In the genomic region with DNA sequence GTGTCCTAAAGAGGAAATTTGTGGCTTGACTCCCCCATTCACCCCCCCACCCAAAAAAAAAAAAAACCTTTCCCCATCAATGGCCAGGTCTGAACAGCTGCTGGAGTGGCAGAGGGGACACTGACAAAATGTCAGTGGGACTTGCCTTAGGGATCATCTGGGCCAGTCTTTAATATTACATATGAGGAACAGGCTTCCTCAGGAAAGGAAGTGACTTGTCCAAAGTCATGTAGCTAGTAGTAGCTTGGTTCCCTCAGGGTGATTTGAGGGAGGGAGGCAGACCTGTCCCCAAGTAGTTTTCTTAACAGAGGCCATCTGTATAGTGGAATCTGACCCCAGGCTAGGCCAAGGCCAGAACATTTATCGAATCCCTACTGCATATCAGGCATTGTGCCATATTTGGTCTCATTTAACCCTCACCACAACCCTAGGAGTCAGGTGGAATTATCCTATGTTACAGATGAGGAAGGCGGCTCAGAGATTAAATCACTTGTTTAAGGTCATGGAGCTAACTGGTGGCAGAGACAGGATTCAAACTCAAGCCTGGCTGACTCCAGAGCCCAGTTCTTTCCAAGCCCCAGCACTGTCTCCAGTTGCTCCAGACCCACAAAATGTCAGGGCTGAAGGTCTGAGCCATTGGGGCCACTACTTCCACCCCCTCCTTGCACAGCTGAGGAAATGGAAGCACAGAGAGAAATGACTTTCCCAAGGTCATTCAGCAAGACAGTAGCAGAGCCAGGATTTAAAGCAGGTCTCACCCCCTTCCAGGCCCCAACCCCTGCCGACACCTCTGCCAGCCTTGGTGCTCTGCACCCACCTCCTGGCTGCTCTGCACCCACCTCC, we compare ENCODE assay signal across 11 cellular contexts. TPM values are rescaled to one million over a fixed set of nuclear protein-coding genes. Genes with fewer than 3 reads are reported as not detected.
A peak's percentile ranks its signal among the peaks of the same experiment; 100 is the strongest.
DNase-seq lines count a peak whose midpoint lies in the region; ATAC-seq and TF ChIP-seq lines count a peak whose summit lies in the region.
"Had no signal": no experiment of that assay in that cellular context is flagged by ENCODE, and none has a peak within 500 bp of the region (broad histone marks: within the 10 kb centered on the region; RNA-seq: fewer than 3 reads in every experiment).

No MANE protein-coding gene starts in this region.

- H3K4me1 Mint-ChIP-seq in T-helper 1 cell treated with Interleukin-12 subunit alpha and Interleukin-12 subunit beta and Interleukin-4 antibody, amounts not matched to agents 30 μg/mL and 1 μg/mL, for 36 hours (ENCODE audit: low read depth): peaks cover 64% of the 10 kb centered on the region
- H3K4me1 Mint-ChIP-seq in T-cell: peaks cover 74 to 88% (median 81%) of the 10 kb centered on the region in 3 donors

- H3F3A ChIP-seq in MM.1S (ENCODE audit: insufficient read depth, low read length): peaks cover 34% of the 10 kb centered on the region

- H3K27me3 ChIP-seq in skeletal muscle tissue (ENCODE audit: control insufficient read depth in 3 of 3, insufficient read depth in 3 of 3, low read length in 3 of 3) (no peaks in the 10 kb centered on the region), MM.1S (replicated peaks; ENCODE audit: insufficient read depth, low read length) (no peaks in the 10 kb centered on the region)

- no peak overlapping the region for H3K4me2 ChIP-seq in MM.1S (ENCODE audit: low read depth, low read length)

- H3K9me3 Mint-ChIP-seq in T-helper 1 cell treated with Interleukin-12 subunit alpha and Interleukin-12 subunit beta and Interleukin-4 antibody, amounts not matched to agents 30 μg/mL and 1 μg/mL, for 36 hours: no peaks in the 10 kb centered on the region
- H3K9me3 Mint-ChIP-seq in T-cell: no peaks in the 10 kb centered on the region

- TF ChIP-seq CTCF in MM.1S (IDR thresholded peaks at IDR 0.05; ENCODE audit: low read length): no peak

- DNase-seq in T-helper 1 cell (no peak), T-cell (no peak), erythroblast (lab: John Stamatoyannopoulos, UW) (peak; percentile 47 to 50), islet precursor cell (no peak), MM.1S (no peak)

- no peak overlapping the region for H2AFZ ChIP-seq in MM.1S (ENCODE audit: low read length)

- no peak overlapping the region for H3K4me3 ChIP-seq in skeletal muscle tissue (ENCODE audit: low read length in 3 of 3)
- H3K4me3 ChIP-seq in MM.1S (ENCODE audit: low read length): no peak overlapping the region

- H3K9ac ChIP-seq in skeletal muscle tissue (ENCODE audit: low read depth in 1 of 3, low read length in 3 of 3): peak overlapping the region in 1 of 3 donors; percentile 14
- H3K9ac ChIP-seq in MM.1S (ENCODE audit: low read length): no peak overlapping the region

- H3K27ac ChIP-seq in skeletal muscle tissue (ENCODE audit: low read depth, low read length) (peak overlapping the region; percentile 44), MM.1S (ENCODE audit: low read length) (no peak overlapping the region)

- peak overlapping the region; percentile 88 for H3K27ac Mint-ChIP-seq in T-helper 1 cell treated with Interleukin-12 subunit alpha and Interleukin-12 subunit beta and Interleukin-4 antibody, amounts not matched to agents 30 μg/mL and 1 μg/mL, for 36 hours
- peak overlapping the region; percentile 91 to 95 for H3K27ac Mint-ChIP-seq in T-cell

- H3K9me3 ChIP-seq in skeletal muscle tissue (ENCODE audit: control insufficient read depth in 3 of 3, low read length in 3 of 3) (no peaks in the 10 kb centered on the region), MM.1S (replicated peaks; ENCODE audit: insufficient read depth, low read length) (no peaks in the 10 kb centered on the region)

- TF ChIP-seq POLR2A in erythroblast (IDR thresholded peaks at IDR 0.05; ENCODE audit: low read length): no peak

- ATAC-seq in T-cell (replicated peaks in 1 of 4) (peak; percentile 5 to 14 (median 10)), GM18907 (IDR thresholded peaks at IDR 0.05; ENCODE audit: unreplicated experiment) (no peak)
- ATAC-seq: SK-N-SH treated with all-trans-retinoic acid at 6 μM for 48 hours had no signal

- H3K27me3 Mint-ChIP-seq in T-helper 1 cell treated with Interleukin-12 subunit alpha and Interleukin-12 subunit beta and Interleukin-4 antibody, amounts not matched to agents 30 μg/mL and 1 μg/mL, for 36 hours (ENCODE audit: low read depth): no peaks in the 10 kb centered on the region
- no peaks in the 10 kb centered on the region for H3K27me3 Mint-ChIP-seq in T-cell

- H3K36me3 Mint-ChIP-seq in T-helper 1 cell treated with Interleukin-12 subunit alpha and Interleukin-12 subunit beta and Interleukin-4 antibody, amounts not matched to agents 30 μg/mL and 1 μg/mL, for 36 hours (ENCODE audit: low read depth): peaks cover 43% of the 10 kb centered on the region
- peaks cover 3% of the 10 kb centered on the region for H3K36me3 Mint-ChIP-seq in T-cell

- H3K9me2 ChIP-seq in MM.1S (replicated peaks; ENCODE audit: insufficient read depth, low read length): no peaks in the 10 kb centered on the region

- peak overlapping the region; percentile 84 for H3K4me3 Mint-ChIP-seq in T-helper 1 cell treated with Interleukin-12 subunit alpha and Interleukin-12 subunit beta and Interleukin-4 antibody, amounts not matched to agents 30 μg/mL and 1 μg/mL, for 36 hours
- peak overlapping the region; percentile 28 to 89 (median 72) for H3K4me3 Mint-ChIP-seq in T-cell

- peaks cover 44% of the 10 kb centered on the region for H3K79me2 ChIP-seq in MM.1S (ENCODE audit: low read length)

- H4K20me1 ChIP-seq in MM.1S (ENCODE audit: insufficient read depth, low read length): no peaks in the 10 kb centered on the region

- POLR2A ChIA-PET in T-cell (lab: Charles Lee): interaction anchor here (0.6 to 0.7 kb wide), 3 partner anchors 9 to 57 kb away, joined by 3 to 13 read pairs (median 3); no protein-coding TSS in a partner anchor

- H3K4me1 ChIP-seq in skeletal muscle tissue (ENCODE audit: control insufficient read depth in 3 of 3, insufficient read depth in 3 of 3, low read length in 3 of 3) (peaks cover 41 to 76% (median 58%) of the 10 kb centered on the region in 3 donors), MM.1S (ENCODE audit: low read length) (peaks cover 28% of the 10 kb centered on the region)

- H3K36me3 ChIP-seq in skeletal muscle tissue (ENCODE audit: control insufficient read depth in 3 of 3, insufficient read depth in 3 of 3, low read length in 3 of 3) (peaks cover 12 to 21% (median 13%) of the 10 kb centered on the region in 3 donors), MM.1S (replicated peaks; ENCODE audit: insufficient read depth, low read length) (no peaks in the 10 kb centered on the region; the same call in 1 of the 2 replicates)

- CTCF ChIA-PET in T-cell (lab: Charles Lee): interaction anchor here in 1 of 2 donors (0.6 to 0.7 kb wide), 3 partner anchors 12 to 1518 kb away, joined by 4 to 5 read pairs (median 4); no protein-coding TSS in a partner anchor

RNA-seq across cellular contexts. Expression of a gene that starts 10.4 kb away (rescaled TPM):
- total RNA-seq in T-cell (10 to 100 TPM; 39.6 to 68.4 (median 51.7) TPM), skeletal muscle tissue (7.8 TPM)

RNA-seq across cellular contexts. Expression of a gene that starts 19.6 kb away (rescaled TPM):
- total RNA-seq in T-cell (1 to 10 TPM in 3 of 5 donors, not detected in 2; 1.3 to 3.0 (median 1.6) TPM), skeletal muscle tissue (not detected)
- total RNA-seq: glomerular endothelial cell, posterior vena cava had no signal

RNA-seq across cellular contexts. Expression of a gene that starts 20.6 kb away (rescaled TPM):
- total RNA-seq in T-cell (1 to 10 TPM; 1.1 to 2.6 (median 1.6) TPM), skeletal muscle tissue (not detected)

RNA-seq across cellular contexts. Expression of a gene that starts 20.6 kb away (rescaled TPM):
- total RNA-seq in T-cell (under 1 TPM in 3 of 5 donors, not detected in 2; 0.30 to 0.58 (median 0.54) TPM), skeletal muscle tissue (not detected)
- total RNA-seq: glomerular endothelial cell, posterior vena cava had no signal

RNA-seq across cellular contexts. Expression of a gene that starts 29.8 kb away (rescaled TPM):
- total RNA-seq in T-cell (10 to 100 TPM; 32.8 to 64.3 (median 53.4) TPM), skeletal muscle tissue (16.2 TPM)

Comparison
In these comparisons a context has a peak if more than half of its experiments do, and no peak if none do; other contexts are left out.
1. DNase-seq: peak in erythroblast (2 of 2); none in T-helper 1 cell (0 of 5), T-cell (0 of 34), islet precursor cell (single experiment) and MM.1S (single experiment).